18 cellular contexts compared by ENCODE assay signal in genomic region chr7:33923440-33924229, GRCh38. TPM values are rescaled to one million over a fixed set of nuclear protein-coding genes. Genes with fewer than 3 reads are reported as not detected.
"Had no signal": no experiment of that assay in that cellular context is flagged by ENCODE, and none has a peak within 500 bp of the region (broad histone marks: within the 10 kb centered on the region; RNA-seq: fewer than 3 reads in every experiment).

No MANE protein-coding gene starts in this region.

- H3K27ac Mint-ChIP-seq: activated CD4-positive, alpha-beta T cell treated with anti-CD3 and anti-CD28 coated beads for 36 hours; activated CD8-positive, alpha-beta T cell treated with anti-CD3 and anti-CD28 coated beads for 36 hours; activated T-cell treated with anti-CD3 and anti-CD28 coated beads, Interleukin-2, amount 50 U/mL, for 72 hours; immature natural killer cell; natural killer cell treated with Interleukin-12 subunit alpha and Interleukin-12 subunit beta and Interleukin-15 and Interleukin-18, amount 100 ng/mL, for 72 hours; stimulated activated naive B cell treated with anti-CD40 and anti-IgM and Interleukin-4, amounts not matched to agents 10 μg/mL and 1 μg/mL and 100 μg/mL, for 72 hours had no signal

- ATAC-seq: activated CD4-positive, alpha-beta T cell treated with anti-CD3 and anti-CD28 coated beads for 36 hours; activated CD8-positive, alpha-beta T cell treated with anti-CD3 and anti-CD28 coated beads for 36 hours; activated T-cell treated with anti-CD3 and anti-CD28 coated beads, Interleukin-2, amount 50 U/mL, for 72 hours; natural killer cell treated with Interleukin-12 subunit alpha and Interleukin-12 subunit beta and Interleukin-15 and Interleukin-18, amount 100 ng/mL, for 72 hours; stimulated activated naive B cell treated with anti-CD40 and anti-IgM and Interleukin-4, amounts not matched to agents 10 μg/mL and 1 μg/mL and 100 μg/mL, for 72 hours; upper lobe of right lung had no signal

- H3K4me1 Mint-ChIP-seq: activated CD4-positive, alpha-beta T cell treated with anti-CD3 and anti-CD28 coated beads for 36 hours; immature natural killer cell; stimulated activated naive B cell treated with anti-CD40 and anti-IgM and Interleukin-4, amounts not matched to agents 10 μg/mL and 1 μg/mL and 100 μg/mL, for 72 hours had no signal

- DNase-seq: activated CD4-positive, alpha-beta T cell treated with anti-CD3 and anti-CD28 coated beads for 36 hours; activated CD8-positive, alpha-beta memory T cell treated with anti-CD3 and anti-CD28 coated beads, Interleukin-2, amount 50 U/mL, for 4 hours; activated CD8-positive, alpha-beta T cell treated with anti-CD3 and anti-CD28 coated beads for 36 hours; activated gamma-delta T cell treated with Interleukin-2 at 50 U/mL for 16 hours; activated T-cell treated with anti-CD3 and anti-CD28 coated beads, Interleukin-2, amount 50 U/mL, for 72 hours; cortex of kidney; hypothalamus; immature natural killer cell; mammary epithelial cell; occipital lobe; stimulated activated CD4-positive, alpha-beta T cell treated with anti-CD3 and anti-CD28 coated beads, Interleukin-2, amount 100 ng/mL, for 24 hours; stimulated activated naive B cell treated with anti-CD40 and anti-IgM and Interleukin-4, amounts not matched to agents 10 μg/mL and 1 μg/mL and 100 μg/mL, for 72 hours; T-helper 9 cell; upper lobe of right lung had no signal

- H3K4me3 ChIP-seq: prostate gland, suprapubic skin, upper lobe of right lung had no signal

- H3K9me3 Mint-ChIP-seq: activated CD8-positive, alpha-beta T cell treated with anti-CD3 and anti-CD28 coated beads for 36 hours; activated T-cell treated with anti-CD3 and anti-CD28 coated beads, Interleukin-2, amount 50 U/mL, for 72 hours; immature natural killer cell; natural killer cell treated with Interleukin-12 subunit alpha and Interleukin-12 subunit beta and Interleukin-15 and Interleukin-18, amount 100 ng/mL, for 72 hours; stimulated activated naive B cell treated with anti-CD40 and anti-IgM and Interleukin-4, amounts not matched to agents 10 μg/mL and 1 μg/mL and 100 μg/mL, for 72 hours had no signal

- H3K36me3 ChIP-seq: prostate gland, suprapubic skin, upper lobe of right lung had no signal

- H3K9me3 ChIP-seq: prostate gland, suprapubic skin, upper lobe of right lung had no signal

- H3K36me3 Mint-ChIP-seq: immature natural killer cell; natural killer cell treated with Interleukin-12 subunit alpha and Interleukin-12 subunit beta and Interleukin-15 and Interleukin-18, amount 100 ng/mL, for 72 hours; stimulated activated naive B cell treated with anti-CD40 and anti-IgM and Interleukin-4, amounts not matched to agents 10 μg/mL and 1 μg/mL and 100 μg/mL, for 72 hours had no signal

- H3K4me1 ChIP-seq: prostate gland, suprapubic skin, upper lobe of right lung had no signal

- H3K4me3 Mint-ChIP-seq: activated CD4-positive, alpha-beta T cell treated with anti-CD3 and anti-CD28 coated beads for 36 hours; activated CD8-positive, alpha-beta T cell treated with anti-CD3 and anti-CD28 coated beads for 36 hours; activated T-cell treated with anti-CD3 and anti-CD28 coated beads, Interleukin-2, amount 50 U/mL, for 72 hours; immature natural killer cell; natural killer cell treated with Interleukin-12 subunit alpha and Interleukin-12 subunit beta and Interleukin-15 and Interleukin-18, amount 100 ng/mL, for 72 hours; stimulated activated naive B cell treated with anti-CD40 and anti-IgM and Interleukin-4, amounts not matched to agents 10 μg/mL and 1 μg/mL and 100 μg/mL, for 72 hours had no signal

- H3K27me3 ChIP-seq: upper lobe of right lung had no signal

- H3K27ac ChIP-seq: prostate gland, suprapubic skin, upper lobe of right lung, VCaP had no signal

RNA-seq across cellular contexts. Expression of gene BMPER, which starts 18.3 kb away (rescaled TPM):
- total RNA-seq: activated CD4-positive, alpha-beta T cell treated with anti-CD3 and anti-CD28 coated beads for 36 hours; activated CD8-positive, alpha-beta T cell treated with anti-CD3 and anti-CD28 coated beads for 36 hours had no signal
- polyA plus RNA-seq: immature natural killer cell had no signal
